17 cellular contexts compared by ENCODE assay signal in the genomic region with DNA sequence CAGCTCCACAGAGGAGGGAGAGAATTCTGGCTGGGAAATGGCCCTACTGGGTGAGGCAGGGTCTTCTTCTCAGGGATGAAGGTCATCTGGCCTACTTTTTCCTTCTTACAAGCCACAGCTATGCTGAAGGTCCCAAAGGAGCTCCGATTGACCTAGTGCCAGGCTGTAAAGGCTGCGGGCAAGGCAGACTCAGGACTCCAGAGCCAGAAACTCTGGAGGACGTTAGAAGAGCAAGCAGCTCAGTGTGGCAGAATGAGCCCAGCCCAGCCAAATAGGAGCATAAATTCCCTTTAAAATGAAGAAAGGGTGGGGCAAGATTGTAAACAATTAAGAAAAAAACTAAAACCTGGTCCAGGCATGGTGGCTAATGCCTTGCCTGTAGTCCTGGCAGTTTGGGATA. TPM values are rescaled to one million over a fixed set of nuclear protein-coding genes. Genes with fewer than 3 reads are reported as not detected.
DNase-seq lines count a peak whose midpoint lies in the region; ATAC-seq and TF ChIP-seq lines count a peak whose summit lies in the region.
"Had no signal": no experiment of that assay in that cellular context is flagged by ENCODE, and none has a peak within 500 bp of the region (broad histone marks: within the 10 kb centered on the region; RNA-seq: fewer than 3 reads in every experiment).

No MANE protein-coding gene starts in this region.

- TF ChIP-seq CTCF in Panc1 (IDR thresholded peaks at IDR 0.05) (no peak), osteoblast (IDR thresholded peaks at IDR 0.05; ENCODE audit: extremely low read depth, low read depth, low read length) (no peak)

- H2AFZ ChIP-seq in osteoblast (ENCODE audit: low read length): no peak overlapping the region

- no peaks in the 10 kb centered on the region for H4K20me1 ChIP-seq in osteoblast (ENCODE audit: insufficient read depth, low read length)

- intact Hi-C loops in Panc1 (cut with micrococcal nuclease; ENCODE audit: unreplicated experiment): no loop called here

- CTCF ChIA-PET in Panc1 (lab: Charles Lee): no interaction called here

- no peaks in the 10 kb centered on the region for H3K36me3 ChIP-seq in Panc1 (ENCODE audit: control insufficient read depth, insufficient read depth, low read length)
- no peaks in the 10 kb centered on the region for H3K36me3 ChIP-seq in osteoblast (ENCODE audit: insufficient read depth, low read length)

- H3K79me2 ChIP-seq in osteoblast (ENCODE audit: insufficient read depth, low read length): no peaks in the 10 kb centered on the region

- BruUV-seq in Panc1 (replicated peaks; lab: Mats Ljungman, UMichigan): no TSS peak

- no peak overlapping the region for H3K4me3 ChIP-seq in Panc1 (ENCODE audit: low read depth in 2 of 2, low read length in 2 of 2)
- H3K4me3 ChIP-seq in osteoblast (ENCODE audit: insufficient read depth, low read length): no peak overlapping the region
- H3K4me3 ChIP-seq: GM12878 had no signal

- H3K27ac ChIP-seq in Panc1 (ENCODE audit: low read length) (no peak overlapping the region), osteoblast (ENCODE audit: low read depth, low read length) (no peak overlapping the region)

- no peaks in the 10 kb centered on the region for H3K4me1 ChIP-seq in Panc1 (ENCODE audit: control insufficient read depth, insufficient read depth, low read length)
- H3K4me1 ChIP-seq in osteoblast (ENCODE audit: insufficient read depth, low read length): peaks cover 10% of the 10 kb centered on the region

- DNase-seq in AG20443 (ENCODE audit: low spot score) (peak; percentile 20), Panc1 (ENCODE audit: low read depth, low spot score) (no peak), fibroblast of peridontal ligament (ENCODE audit: extremely low read depth) (peak; percentile 33), osteoblast (ENCODE audit: insufficient read length, low spot score, missing footprints) (peak; percentile 76), ACHN (no peak)
- no peak for DNase-seq in stimulated activated CD4-positive, alpha-beta T cell treated with anti-CD3 and anti-CD28 coated beads, Interleukin-2, amount 100 ng/mL, for 48 hours
- DNase-seq: 8988T; C1 segment of cervical spinal cord; Calu3; CD4-positive, alpha-beta T cell; DMS 273 treated with DMSO at 0.1 percent for 48 hours; DMS79; GOT3; H9 had no signal

- peak; percentile 34; the same call in 1 of the 2 replicates for ATAC-seq in Panc1
- ATAC-seq in HG03565 (IDR thresholded peaks at IDR 0.05; ENCODE audit: unreplicated experiment): no peak
- ATAC-seq in GM21367 (IDR thresholded peaks at IDR 0.05; ENCODE audit: unreplicated experiment): no peak

- in situ Hi-C loops in Panc1 (cut with HindIII; ENCODE audit: low pct_unique_long_range_greater_than_20kb, low sequenced_read_pairs): no loop called here
- in situ Hi-C loops in ACHN (cut with HindIII; ENCODE audit: low pct_ligation_motif_present, low pct_unique_long_range_greater_than_20kb, low sequenced_read_pairs): no loop called here

- H3K4me2 ChIP-seq in osteoblast (ENCODE audit: insufficient read depth, low read length): no peak overlapping the region

- H3K27me3 ChIP-seq in Panc1 (ENCODE audit: control insufficient read depth, insufficient read depth, low read length) (no peaks in the 10 kb centered on the region), osteoblast (ENCODE audit: insufficient read depth, low read length) (no peaks in the 10 kb centered on the region)

- POLR2A ChIA-PET in Panc1 (lab: Charles Lee): no interaction called here

- H3K9me3 ChIP-seq in Panc1 (ENCODE audit: control insufficient read depth, insufficient read depth, low read depth, low read length): no peaks in the 10 kb centered on the region
- H3K9me3 ChIP-seq in osteoblast (ENCODE audit: low read depth, low read length): no peaks in the 10 kb centered on the region

RNA-seq across cellular contexts. Expression of a gene that starts 20.1 kb away (rescaled TPM):
- 170 TPM for total RNA-seq in Panc1 (2021; ENCODE audit: unreplicated experiment)
- 112 TPM for polyA plus RNA-seq in Panc1 (2012; ENCODE audit: insufficient read length)
- 114 and 122 TPM in 2 replicates for total RNA-seq in osteoblast

RNA-seq across cellular contexts. Expression of a gene that starts 34.9 kb away (rescaled TPM):
- 20.2 TPM for total RNA-seq in Panc1 (2021; ENCODE audit: unreplicated experiment)
- polyA plus RNA-seq in Panc1 (2012; ENCODE audit: insufficient read length): 18.3 TPM
- 65.1 and 68.4 TPM in 2 replicates for total RNA-seq in osteoblast

Comparison
In these comparisons a context has a peak if more than half of its experiments do, and no peak if none do; other contexts are left out.
1. DNase-seq: peak in AG20443 (single experiment), fibroblast of peridontal ligament (single experiment) and osteoblast (single experiment); none in Panc1 (single experiment), ACHN (single experiment) and stimulated activated CD4-positive, alpha-beta T cell treated with anti-CD3 and anti-CD28 coated beads, Interleukin-2, amount 100 ng/mL, for 48 hours (0 of 2).